In the genomic region with DNA sequence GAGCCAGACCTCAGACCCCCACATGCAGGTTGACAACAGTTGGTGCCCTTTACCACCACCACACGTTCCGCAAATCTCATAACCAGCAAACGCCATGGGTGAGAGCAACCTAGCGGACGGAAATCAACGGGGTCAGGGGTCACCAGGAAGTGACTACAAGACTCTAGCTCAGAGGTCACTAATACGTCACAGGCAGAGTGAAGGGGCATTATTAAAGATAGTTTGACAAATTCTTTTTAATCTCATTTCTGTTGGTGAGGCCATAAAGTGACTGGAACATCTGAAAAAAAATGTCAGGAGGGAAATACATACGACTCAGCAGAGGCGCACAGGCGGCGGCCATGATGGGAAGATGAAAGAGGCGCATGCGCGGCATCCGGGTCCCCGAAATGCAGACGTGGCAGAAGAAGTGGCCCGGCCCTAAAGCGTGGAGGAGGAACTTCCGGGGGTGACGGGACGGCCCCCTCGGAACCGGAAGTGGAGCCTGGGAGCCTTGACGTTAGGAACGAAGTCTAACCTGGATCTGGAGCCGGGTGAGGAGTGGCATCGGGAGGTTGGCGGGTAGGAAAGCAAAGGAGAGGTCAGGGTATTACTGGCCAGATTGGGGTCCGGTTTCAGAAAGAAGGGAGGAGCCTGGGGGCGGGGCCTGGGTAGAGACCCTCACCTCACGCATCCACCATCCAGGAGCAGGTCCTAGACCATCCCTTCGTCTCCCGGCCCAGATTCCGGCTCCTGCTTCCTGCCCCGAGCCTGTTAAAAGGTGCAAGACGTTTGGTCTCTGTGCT, we compare ENCODE assay signal across 8 cellular contexts. TPM values are rescaled to one million over a fixed set of nuclear protein-coding genes. Genes with fewer than 3 reads are reported as not detected.
DNase-seq lines count a peak whose midpoint lies in the region; ATAC-seq and TF ChIP-seq lines count a peak whose summit lies in the region.

A gene with protein sequence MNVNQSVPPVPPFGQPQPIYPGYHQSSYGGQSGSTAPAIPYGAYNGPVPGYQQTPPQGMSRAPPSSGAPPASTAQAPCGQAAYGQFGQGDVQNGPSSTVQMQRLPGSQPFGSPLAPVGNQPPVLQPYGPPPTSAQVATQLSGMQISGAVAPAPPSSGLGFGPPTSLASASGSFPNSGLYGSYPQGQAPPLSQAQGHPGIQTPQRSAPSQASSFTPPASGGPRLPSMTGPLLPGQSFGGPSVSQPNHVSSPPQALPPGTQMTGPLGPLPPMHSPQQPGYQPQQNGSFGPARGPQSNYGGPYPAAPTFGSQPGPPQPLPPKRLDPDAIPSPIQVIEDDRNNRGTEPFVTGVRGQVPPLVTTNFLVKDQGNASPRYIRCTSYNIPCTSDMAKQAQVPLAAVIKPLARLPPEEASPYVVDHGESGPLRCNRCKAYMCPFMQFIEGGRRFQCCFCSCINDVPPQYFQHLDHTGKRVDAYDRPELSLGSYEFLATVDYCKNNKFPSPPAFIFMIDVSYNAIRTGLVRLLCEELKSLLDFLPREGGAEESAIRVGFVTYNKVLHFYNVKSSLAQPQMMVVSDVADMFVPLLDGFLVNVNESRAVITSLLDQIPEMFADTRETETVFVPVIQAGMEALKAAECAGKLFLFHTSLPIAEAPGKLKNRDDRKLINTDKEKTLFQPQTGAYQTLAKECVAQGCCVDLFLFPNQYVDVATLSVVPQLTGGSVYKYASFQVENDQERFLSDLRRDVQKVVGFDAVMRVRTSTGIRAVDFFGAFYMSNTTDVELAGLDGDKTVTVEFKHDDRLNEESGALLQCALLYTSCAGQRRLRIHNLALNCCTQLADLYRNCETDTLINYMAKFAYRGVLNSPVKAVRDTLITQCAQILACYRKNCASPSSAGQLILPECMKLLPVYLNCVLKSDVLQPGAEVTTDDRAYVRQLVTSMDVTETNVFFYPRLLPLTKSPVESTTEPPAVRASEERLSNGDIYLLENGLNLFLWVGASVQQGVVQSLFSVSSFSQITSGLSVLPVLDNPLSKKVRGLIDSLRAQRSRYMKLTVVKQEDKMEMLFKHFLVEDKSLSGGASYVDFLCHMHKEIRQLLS (plus strand): TSS at position 468 of the 785 bp plus-strand sequence. CDS start 2,461 bp downstream, outside the sequence.

- WGBS in ovary, 3 donors = 0% methylated on average over 37 of the region's 37 CpGs
- 1% methylated on average over 35 to 37 of the region's 37 CpGs for WGBS in thyroid gland, 2 donors

- no peak for TF ChIP-seq CTCF in GM10266 (IDR thresholded peaks at IDR 0.05; ENCODE audit: control insufficient read depth, insufficient read depth, low read depth, missing control alignments)
- peak in 2 of 3 donors; percentile 7 to 25 for TF ChIP-seq CTCF in ovary (IDR thresholded peaks at IDR 0.05)
- TF ChIP-seq CTCF in thyroid gland (IDR thresholded peaks at IDR 0.05) = peak in 1 of 6 experiments; percentile 5

- H3K4me1 ChIP-seq in ovary (ENCODE audit: insufficient read depth) (peaks cover 6% of the 10 kb centered on the region), thyroid gland (peaks cover 18 to 30% of the 10 kb centered on the region in 2 donors)

- H3K9me3 ChIP-seq in ovary (no peaks in the 10 kb centered on the region), thyroid gland (no peaks in the 10 kb centered on the region)

- no peaks in the 10 kb centered on the region for H3K36me3 ChIP-seq in ovary
- peaks cover 20 to 22% of the 10 kb centered on the region in 2 donors for H3K36me3 ChIP-seq in thyroid gland

- DNase-seq in GM10266 (ENCODE audit: extremely low spot score) (peak; percentile 91), NCI-H1417 (lab: John Stamatoyannopoulos, UW) (peak; percentile 90 to 97 (median 92)), SW 1271 (lab: John Stamatoyannopoulos, UW) (peak; percentile 81 to 95), Right ventricle myocardium inferior (ENCODE audit: missing footprints) (peak; percentile 98), ovary (peak; percentile 95 to 98 (median 97)), thyroid gland (peak; percentile 96 to 97)
- DNase-seq in activated naive CD8-positive, alpha-beta T cell treated with anti-CD3 and anti-CD28 coated beads, Interleukin-2, amount 50 U/mL, for 16 hours (ENCODE audit: low read depth, low spot score) = peak; percentile 86

- H3K4me3 ChIP-seq in ovary = peak within 1 kb of the TSS; percentile 97
- peak within 1 kb of the TSS; percentile 21 to 70 (median 65) for H3K4me3 ChIP-seq in thyroid gland (replicated peaks in 1 of 3)

- peak within 1 kb of the TSS; percentile 73 to 81 for H3K27ac ChIP-seq in ovary
- H3K27ac ChIP-seq in thyroid gland = peak within 1 kb of the TSS; percentile 91 to 97 (median 94)

- TF ChIP-seq EP300 in ovary (IDR thresholded peaks at IDR 0.05) = no peak

- H3K27me3 ChIP-seq in ovary (no peaks in the 10 kb centered on the region), thyroid gland (no peaks in the 10 kb centered on the region)

- ATAC-seq in HG02678 (IDR thresholded peaks at IDR 0.05; ENCODE audit: unreplicated experiment) (peak; percentile 89), Right ventricle myocardium inferior (peak; percentile 96)

- intact Hi-C loops in Right ventricle myocardium inferior (cut with DNase I) = loop anchor here (2.0 to 5.0 kb wide), 2 partner anchors 41 to 97 kb away; a partner anchor contains a TSS
- intact Hi-C loops in ovary (cut with DNase I) = no loop called here
- intact Hi-C loops in thyroid gland (cut with DNase I) = loop anchor here (10.0 kb wide), 1 partner anchor 579 kb away; a partner anchor contains a TSS

- TF ChIP-seq POLR2A in ovary (IDR thresholded peaks at IDR 0.05) (peak; percentile 88), thyroid gland (IDR thresholded peaks at IDR 0.05) (peak in 1 of 2 donors; percentile 79)

RNA-seq across cellular contexts. Expression of the gene that starts here (rescaled TPM):
- total RNA-seq in Right ventricle myocardium inferior = 46.4 TPM
- 10 to 100 TPM; 30.3 to 70.4 (median 58.8) TPM for total RNA-seq in ovary
- 10 to 100 TPM; 32.2 to 60.5 TPM for polyA plus RNA-seq in ovary
- 10 to 100 TPM; 56.2 to 95.2 (median 83.9) TPM for total RNA-seq in thyroid gland

Comparison
In these comparisons a context has a peak if more than half of its experiments do, and no peak if none do; other contexts are left out.
1. Peak in every context shown above with its lines: DNase-seq, ATAC-seq, H3K4me3 ChIP-seq and H3K27ac ChIP-seq.
2. intact Hi-C loops: an anchor here in Right ventricle myocardium inferior (2.0 to 5.0 kb wide) and thyroid gland (10.0 kb wide); none called in ovary.